1 cellular context compared by ENCODE assay signal in genomic region chr22:21918466-21919185, GRCh38.
TF ChIP-seq lines count a peak whose summit lies in the region.

No MANE protein-coding gene starts in this region.

TF ChIP-seq in H1, 55 proteins besides CTCF, POLR2A, EP300 and RAD21:
- TF ChIP-seq KDM5A (IDR thresholded peaks at IDR 0.05; ENCODE audit: low read length) (no peak), CTBP2 (IDR thresholded peaks at IDR 0.05; ENCODE audit: borderline replicate concordance, insufficient read depth, insufficient read length, low read length) (no peak), CEBPB (IDR thresholded peaks at IDR 0.05; ENCODE audit: low read depth, low read length) (no peak), ASH2L (IDR thresholded peaks at IDR 0.05; ENCODE audit: low read length) (no peak), BACH1 (IDR thresholded peaks at IDR 0.05; ENCODE audit: low read length) (no peak), TEAD4 (IDR thresholded peaks at IDR 0.05; ENCODE audit: low read depth, low read length) (no peak), NANOG (IDR thresholded peaks at IDR 0.05; ENCODE audit: insufficient read depth, low read depth, low read length, poor library complexity, severe bottlenecking) (no peak), SAP30 (IDR thresholded peaks at IDR 0.05; ENCODE audit: insufficient read depth, insufficient replicate concordance, low read length) (no peak), SP2 (IDR thresholded peaks at IDR 0.05; ENCODE audit: low read length) (no peak), EZH2 (IDR thresholded peaks at IDR 0.05; ENCODE audit: low read depth, low read length, severe bottlenecking) (no peak), CHD2 (IDR thresholded peaks at IDR 0.05; ENCODE audit: low read length) (no peak), USF2 (IDR thresholded peaks at IDR 0.05; ENCODE audit: low read length) (no peak)
TF ChIP-seq in H1: peak in this region for 0.
